In genomic region chr7:8937204-8937603, GRCh38 we compare ENCODE assay signal across 23 cellular contexts.
"Had no signal": no experiment of that assay in that cellular context is flagged by ENCODE, and none has a peak within 500 bp of the region (broad histone marks: within the 10 kb centered on the region; RNA-seq: fewer than 3 reads in every experiment).

No MANE protein-coding gene starts in this region.

- H3K27me3 ChIP-seq: dorsolateral prefrontal cortex, esophagus muscularis mucosa, foreskin keratinocyte, gastroesophageal sphincter, heart left ventricle, hepatocyte had no signal

- H3K36me3 ChIP-seq: esophagus muscularis mucosa, gastroesophageal sphincter, heart left ventricle had no signal

- H3K4me1 Mint-ChIP-seq: immature natural killer cell, memory B cell had no signal

- H3K27ac Mint-ChIP-seq: memory B cell had no signal

- H3K4me3 ChIP-seq: coronary artery, dorsolateral prefrontal cortex, esophagus muscularis mucosa, gastroesophageal sphincter, heart left ventricle, hepatocyte, lung had no signal

- H2AFZ ChIP-seq: hepatocyte had no signal

- H3K27me3 Mint-ChIP-seq: memory B cell had no signal

- H3K27ac ChIP-seq: coronary artery, dorsolateral prefrontal cortex, esophagus muscularis mucosa, foreskin keratinocyte, gastroesophageal sphincter, heart left ventricle, hepatocyte had no signal

- H3K4me3 Mint-ChIP-seq: immature natural killer cell, memory B cell had no signal

- H3K4me2 ChIP-seq: hepatocyte had no signal

- H3K79me2 ChIP-seq: hepatocyte had no signal

- DNase-seq: dermis blood vessel endothelial cell; dorsolateral prefrontal cortex; effector CD4-positive, alpha-beta T cell; effector memory CD4-positive, alpha-beta T cell; foreskin keratinocyte; heart left ventricle; hypothalamus; immature natural killer cell; islet precursor cell; kidney; kidney glomerular epithelial cell; left colon; left ventricle myocardium superior; mammary epithelial cell; mesendoderm; midbrain had no signal

- H3K4me1 ChIP-seq: esophagus muscularis mucosa, foreskin keratinocyte, gastroesophageal sphincter, heart left ventricle had no signal

- H3K9me3 ChIP-seq: esophagus muscularis mucosa, gastroesophageal sphincter had no signal

- H3K36me3 Mint-ChIP-seq: immature natural killer cell, memory B cell had no signal

- ATAC-seq: foreskin keratinocyte, gastroesophageal sphincter, heart left ventricle, left colon, left lobe of liver, left ventricle myocardium superior had no signal
